ENCODE assay signal across 27 cellular contexts in the genomic region with DNA sequence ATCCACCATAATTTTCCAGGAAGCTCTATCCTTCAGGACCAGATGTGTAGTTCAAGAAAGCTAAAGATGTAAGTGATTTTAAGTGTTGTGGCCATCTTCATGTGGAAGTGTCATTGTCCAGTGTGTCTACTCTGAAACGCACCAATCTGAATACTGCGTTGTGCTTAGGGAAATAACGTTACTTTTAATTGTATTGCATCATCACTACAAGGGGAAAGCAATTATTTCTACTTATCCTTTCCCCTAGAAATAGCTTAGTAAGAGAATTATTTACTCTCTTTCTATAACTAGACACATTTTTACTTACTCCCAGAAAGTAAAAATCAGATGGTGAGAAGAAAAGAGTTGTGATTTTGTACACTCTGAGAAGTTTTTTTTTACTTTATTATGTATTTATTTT.
"Had no signal": no experiment of that assay in that cellular context is flagged by ENCODE, and none has a peak within 500 bp of the region (broad histone marks: within the 10 kb centered on the region; RNA-seq: fewer than 3 reads in every experiment).

No MANE protein-coding gene starts in this region.

- DNase-seq: colonic mucosa; cortex of kidney; dermis blood vessel endothelial cell; dorsolateral prefrontal cortex; effector CD4-positive, alpha-beta T cell; effector CD8-positive, alpha-beta T cell; effector memory CD4-positive, alpha-beta T cell; effector memory CD8-positive, alpha-beta T cell; endodermal cell; erythroblast; esophagus squamous epithelium; foreskin fibroblast; foreskin keratinocyte; foreskin melanocyte; gastrocnemius medialis; glutamatergic neuron; head of caudate nucleus; heart left ventricle; heart right ventricle had no signal

- H3K27me3 ChIP-seq: colonic mucosa, dorsolateral prefrontal cortex, esophagus muscularis mucosa, esophagus squamous epithelium, foreskin keratinocyte, gastrocnemius medialis, gastroesophageal sphincter, heart left ventricle, heart right ventricle had no signal

- H3K4me1 ChIP-seq: colonic mucosa, esophagus muscularis mucosa, esophagus squamous epithelium, foreskin keratinocyte, gastrocnemius medialis, gastroesophageal sphincter, heart left ventricle, heart right ventricle had no signal

- FAIRE-seq: colon, endometrium, endothelial cell of umbilical vein had no signal

- H3K4me3 ChIP-seq: colonic mucosa, coronary artery, dorsolateral prefrontal cortex, esophagus muscularis mucosa, esophagus squamous epithelium, gastrocnemius medialis, gastroesophageal sphincter, heart left ventricle, heart right ventricle had no signal

- H3K27ac ChIP-seq: colonic mucosa, coronary artery, dorsolateral prefrontal cortex, epithelial cell of prostate, esophagus muscularis mucosa, esophagus squamous epithelium, foreskin keratinocyte, gastrocnemius medialis, gastroesophageal sphincter, heart left ventricle, heart right ventricle had no signal

- H3K9me3 ChIP-seq: colonic mucosa, esophagus squamous epithelium, gastrocnemius medialis, gastroesophageal sphincter had no signal

- ATAC-seq: effector memory CD8-positive, alpha-beta T cell; esophagus mucosa; foreskin keratinocyte; gastrocnemius medialis; gastroesophageal sphincter; heart left ventricle; heart right ventricle had no signal

- H3K36me3 ChIP-seq: colonic mucosa, esophagus muscularis mucosa, esophagus squamous epithelium, gastrocnemius medialis, gastroesophageal sphincter, heart left ventricle, heart right ventricle had no signal
